ENCODE assay signal across 1 cellular context in genomic region chr5:124652514-124652819, GRCh38.
TF ChIP-seq lines count a peak whose summit lies in the region.

No MANE protein-coding gene starts in this region.

TF ChIP-seq in SK-N-SH, 30 proteins besides CTCF, POLR2A, EP300 and RAD21 (continued from another document):
- TF ChIP-seq MAX (IDR thresholded peaks at IDR 0.05; ENCODE audit: low read depth), result no peak
TF ChIP-seq in SK-N-SH: peak in this region for 0.
